8 cellular contexts compared by ENCODE assay signal in genomic region chr11:122863704-122864326, GRCh38. TPM values are rescaled to one million over a fixed set of nuclear protein-coding genes. Genes with fewer than 3 reads are reported as not detected.
DNase-seq lines count a peak whose midpoint lies in the region; ATAC-seq and TF ChIP-seq lines count a peak whose summit lies in the region.

No MANE protein-coding gene starts in this region.

- DNase-seq in COR-L47 (lab: John Stamatoyannopoulos, UW) (peak; percentile 16), SKM-1 treated with dmso at 0.1 percent for 144 hours (lab: John Stamatoyannopoulos, UW; ENCODE audit: unreplicated experiment) (peak; percentile 42), cerebellum (ENCODE audit: low spot score) (peak; percentile 53), lung microvascular endothelial cell (ENCODE audit: low read depth in 2 of 2) (peak; percentile 49 to 67), NCI-H128 (lab: John Stamatoyannopoulos, UW; ENCODE audit: unreplicated experiment) (no peak)

- no peak for ATAC-seq in GM18861 (IDR thresholded peaks at IDR 0.05; ENCODE audit: unreplicated experiment)
- no peak for ATAC-seq in GM18517 (IDR thresholded peaks at IDR 0.05; ENCODE audit: unreplicated experiment)

- peak; percentile 83 for TF ChIP-seq RAD21 in Ishikawa (IDR thresholded peaks at IDR 0.05; ENCODE audit: low read depth)

- TF ChIP-seq EP300 in Ishikawa (IDR thresholded peaks at IDR 0.05; ENCODE audit: borderline replicate concordance), result no peak

TF ChIP-seq in Ishikawa, 13 proteins besides CTCF, POLR2A, EP300 and RAD21:
- no peak for TF ChIP-seq YY1 (IDR thresholded peaks at IDR 0.05; ENCODE audit: low read depth)
- TF ChIP-seq NFIC (IDR thresholded peaks at IDR 0.05), result no peak
- no peak for TF ChIP-seq CREB1 (IDR thresholded peaks at IDR 0.05; ENCODE audit: low read depth)
- no peak for TF ChIP-seq MAX (IDR thresholded peaks at IDR 0.05)
- no peak for TF ChIP-seq REST (IDR thresholded peaks at IDR 0.05; ENCODE audit: low read depth)
- no peak for TF ChIP-seq TCF12 (IDR thresholded peaks at IDR 0.05; ENCODE audit: low read depth)
- no peak for TF ChIP-seq CEBPB (IDR thresholded peaks at IDR 0.05)
- no peak for TF ChIP-seq ZBTB7A (IDR thresholded peaks at IDR 0.05; ENCODE audit: low read depth)
- TF ChIP-seq EGR1 (IDR thresholded peaks at IDR 0.05), result no peak
- TF ChIP-seq, protein P1, sequence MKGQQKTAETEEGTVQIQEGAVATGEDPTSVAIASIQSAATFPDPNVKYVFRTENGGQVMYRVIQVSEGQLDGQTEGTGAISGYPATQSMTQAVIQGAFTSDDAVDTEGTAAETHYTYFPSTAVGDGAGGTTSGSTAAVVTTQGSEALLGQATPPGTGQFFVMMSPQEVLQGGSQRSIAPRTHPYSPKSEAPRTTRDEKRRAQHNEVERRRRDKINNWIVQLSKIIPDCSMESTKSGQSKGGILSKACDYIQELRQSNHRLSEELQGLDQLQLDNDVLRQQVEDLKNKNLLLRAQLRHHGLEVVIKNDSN (IDR thresholded peaks at IDR 0.05), result no peak
- TF ChIP-seq TAF1 (IDR thresholded peaks at IDR 0.05; ENCODE audit: low read depth), result no peak
- TF ChIP-seq FOXM1 (IDR thresholded peaks at IDR 0.05; ENCODE audit: borderline replicate concordance, low read depth), result no peak
- no peak for TF ChIP-seq TEAD4 (IDR thresholded peaks at IDR 0.05)

RNA-seq across cellular contexts. Expression of gene JHY, which starts 18.7 kb away (rescaled TPM):
- 9.4 TPM for total RNA-seq in cerebellum
- total RNA-seq in lung microvascular endothelial cell, result 0.20 and 0.65 TPM in 2 replicates

RNA-seq across cellular contexts. Expression of gene CRTAM, which starts 25.5 kb away (rescaled TPM):
- total RNA-seq in cerebellum (1.7 TPM), lung microvascular endothelial cell (not detected in 2 replicates)
